ENCODE assay signal across 8 cellular contexts in the genomic region with DNA sequence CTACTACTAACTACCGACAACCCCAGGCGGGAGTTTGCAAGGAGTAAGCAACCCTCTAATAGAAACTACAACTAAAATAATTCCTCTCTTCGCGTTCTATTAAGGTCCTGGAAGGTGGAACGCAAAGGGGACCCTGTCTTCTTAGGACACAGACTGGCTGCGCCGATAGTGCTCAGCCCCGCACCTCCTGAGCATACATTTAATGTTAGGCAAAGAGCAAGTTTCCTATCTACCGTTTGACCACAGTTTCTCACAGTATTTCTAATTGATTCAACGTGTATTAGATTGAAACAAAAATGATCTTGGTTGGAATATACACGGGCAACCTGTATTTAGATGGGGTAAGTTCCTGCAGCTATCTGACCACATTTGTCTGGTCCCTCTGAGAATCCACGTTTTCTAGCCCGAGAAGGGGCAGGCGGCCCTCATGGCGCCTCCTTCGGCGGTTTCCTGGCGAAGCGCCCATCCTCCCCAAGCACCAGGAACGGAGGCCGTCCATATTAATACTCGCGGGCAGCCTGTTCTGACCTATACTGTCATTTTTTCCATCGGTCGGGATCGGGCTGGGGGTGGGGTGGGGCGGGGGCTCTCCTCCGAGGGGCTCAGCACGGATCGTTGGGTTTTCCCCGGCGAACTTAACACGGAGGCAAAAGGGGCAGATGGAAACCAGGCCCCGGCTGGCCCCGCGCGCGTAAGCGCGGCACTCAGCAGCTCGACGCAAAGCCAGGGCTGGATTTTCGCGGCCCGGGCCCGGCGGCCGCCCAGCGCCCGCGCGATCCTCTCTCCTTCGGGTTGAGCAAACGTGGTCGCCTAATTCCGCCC.
DNase-seq lines count a peak whose midpoint lies in the region; ATAC-seq and TF ChIP-seq lines count a peak whose summit lies in the region.

No MANE protein-coding gene starts in this region.

- H3K79me2 ChIP-seq in Karpas-422 (ENCODE audit: low read length), result no peaks in the 10 kb centered on the region

- H3K36me3 ChIP-seq in Karpas-422 (ENCODE audit: insufficient read depth, low read length), result no peaks in the 10 kb centered on the region
- no peaks in the 10 kb centered on the region for H3K36me3 ChIP-seq in endodermal cell (ENCODE audit: control insufficient read depth, insufficient read depth, low read length)
- no peaks in the 10 kb centered on the region for H3K36me3 ChIP-seq in mucosa of rectum (ENCODE audit: control insufficient read depth in 2 of 2, insufficient read depth in 2 of 2, low read length in 2 of 2)
- no peaks in the 10 kb centered on the region for H3K36me3 ChIP-seq in tibial nerve

- H3K27ac Mint-ChIP-seq in endodermal cell, result peak overlapping the region; percentile 91

- H3K4me1 ChIP-seq in Karpas-422 (ENCODE audit: low read length) (peaks cover 54% of the 10 kb centered on the region), endodermal cell (ENCODE audit: control insufficient read depth, insufficient read depth, low read length) (no peaks in the 10 kb centered on the region), mucosa of rectum (ENCODE audit: control insufficient read depth in 2 of 2, insufficient read depth in 2 of 2, low read length in 2 of 2) (peaks cover 17 to 30% of the 10 kb centered on the region in 2 donors), tibial nerve (peaks cover 0 to 33% (median 12%) of the 10 kb centered on the region in 4 donors)

- no peaks in the 10 kb centered on the region for H3K36me3 Mint-ChIP-seq in endodermal cell (ENCODE audit: low read depth)

- no peaks in the 10 kb centered on the region for H3K9me2 ChIP-seq in Karpas-422 (replicated peaks; ENCODE audit: insufficient read depth, low read length)

- TF ChIP-seq POLR2A in tibial nerve (IDR thresholded peaks at IDR 0.05) (no peak), GM18505 (IDR thresholded peaks at IDR 0.05; ENCODE audit: borderline replicate concordance, extremely low read depth, insufficient read depth, insufficient read length) (no peak)

- WGBS in endodermal cell (ENCODE audit: insufficient coverage in 1 of 2, insufficient read length in 1 of 2), 2 experiments, result 0 to 5% methylated on average over 1 to 56 of the region's 56 CpGs
- 15 to 35% methylated on average over 10 to 51 of the region's 56 CpGs for WGBS in tibial nerve, 2 donors

- H3K27me3 Mint-ChIP-seq in endodermal cell (ENCODE audit: insufficient read depth), result peaks cover 36% of the 10 kb centered on the region

- no peak overlapping the region for H2AFZ ChIP-seq in Karpas-422 (ENCODE audit: low read length)

- no peaks in the 10 kb centered on the region for H4K20me1 ChIP-seq in Karpas-422 (ENCODE audit: insufficient read depth, low read depth, low read length)

- TF ChIP-seq CTCF in VCaP (conservative IDR thresholded peaks at IDR 0.05), result no peak
- TF ChIP-seq CTCF in endodermal cell (conservative IDR thresholded peaks at IDR 0.05), result peak; percentile 31
- no peak for TF ChIP-seq CTCF in tibial nerve (IDR thresholded peaks at IDR 0.05)

- H3K4me3 ChIP-seq in Karpas-422 (ENCODE audit: low read length), result peak overlapping the region; percentile 71
- H3K4me3 ChIP-seq in endodermal cell (ENCODE audit: low read length), result peak overlapping the region; percentile 75
- H3K4me3 ChIP-seq in mucosa of rectum (ENCODE audit: low read length in 2 of 2), result peak overlapping the region; percentile 39 to 76
- peak overlapping the region; percentile 55 to 74 (median 69) for H3K4me3 ChIP-seq in tibial nerve

- peak overlapping the region; percentile 74 for H3K4me3 Mint-ChIP-seq in endodermal cell

- H3K9me3 Mint-ChIP-seq in endodermal cell, result peaks cover 16% of the 10 kb centered on the region

- H3K27me3 ChIP-seq in Karpas-422 (ENCODE audit: low read length) (no peaks in the 10 kb centered on the region), endodermal cell (ENCODE audit: control insufficient read depth, insufficient read depth, low read length, poor library complexity, severe bottlenecking) (peaks cover 14% of the 10 kb centered on the region), mucosa of rectum (ENCODE audit: control insufficient read depth in 2 of 2, insufficient read depth in 2 of 2, low read length in 2 of 2) (peaks cover 4 to 5% of the 10 kb centered on the region in 2 donors), tibial nerve (peaks cover 0 to 27% of the 10 kb centered on the region in 2 donors)

- H3K9me3 ChIP-seq in Karpas-422 (ENCODE audit: low read length) (no peaks in the 10 kb centered on the region), endodermal cell (ENCODE audit: control insufficient read depth, low read length) (no peaks in the 10 kb centered on the region), mucosa of rectum (ENCODE audit: control insufficient read depth in 2 of 2, low read length in 2 of 2) (no peaks in the 10 kb centered on the region), tibial nerve (no peaks in the 10 kb centered on the region)

- no peak for ATAC-seq in GM18505 (IDR thresholded peaks at IDR 0.05; ENCODE audit: unreplicated experiment)

- H3K27ac ChIP-seq in Karpas-422 (ENCODE audit: low read length), result peak overlapping the region; percentile 76
- peak overlapping the region; percentile 98 for H3K27ac ChIP-seq in VCaP
- peak overlapping the region; percentile 32 for H3K27ac ChIP-seq in endodermal cell (ENCODE audit: low read depth, low read length)
- peak overlapping the region; percentile 84 to 95 for H3K27ac ChIP-seq in mucosa of rectum (ENCODE audit: low read depth in 2 of 2, low read length in 2 of 2)
- peak overlapping the region; percentile 77 to 98 (median 96) for H3K27ac ChIP-seq in tibial nerve

- H3K4me2 ChIP-seq in Karpas-422 (ENCODE audit: low read depth, low read length, poor library complexity, severe bottlenecking), result peak overlapping the region; percentile 58

- TF ChIP-seq EP300 in tibial nerve (IDR thresholded peaks at IDR 0.05), result no peak

- peak overlapping the region; percentile 90 for H3K9ac ChIP-seq in Karpas-422 (ENCODE audit: low read length)
- H3K9ac ChIP-seq in endodermal cell (ENCODE audit: extremely low read depth, low read length, poor library complexity, severe bottlenecking), result peak overlapping the region; percentile 15
- H3K9ac ChIP-seq in mucosa of rectum (ENCODE audit: low read depth in 1 of 2, low read length in 2 of 2), result peak overlapping the region; percentile 74 to 75

- DNase-seq in NCI-H1417 (lab: John Stamatoyannopoulos, UW), result peak; percentile 39 to 95 (median 93)
- no peak for DNase-seq in NCI-H1417 treated with DMSO at 0.1 percent for 48 hours (lab: John Stamatoyannopoulos, UW)
- DNase-seq in Karpas-422, result peak; percentile 68
- peak; percentile 59 for DNase-seq in endodermal cell
- DNase-seq in tibial nerve (ENCODE audit: low spot score in 2 of 2), result no peak

- peaks cover 27% of the 10 kb centered on the region for H3K4me1 Mint-ChIP-seq in endodermal cell

Comparison
In these comparisons a context has a peak if more than half of its experiments do, and no peak if none do; other contexts are left out.
1. DNase-seq: peak in NCI-H1417 (3 of 3), Karpas-422 (single experiment) and endodermal cell (single experiment); none in NCI-H1417 treated with DMSO at 0.1 percent for 48 hours (single experiment) and tibial nerve (0 of 2).
2. H3K27ac ChIP-seq: peak in every context shown above with its lines; median percentile 98 in VCaP; 96 in tibial nerve; 90 in mucosa of rectum; 76 in Karpas-422; 32 in endodermal cell.
3. H3K9ac ChIP-seq: peak in every context shown above with its lines; median percentile 90 in Karpas-422; 74 in mucosa of rectum; 15 in endodermal cell.
4. Peak in every context shown above with its lines, with median percentiles within 50 percentile points of each other: H3K4me3 ChIP-seq.